Comparison of ENCODE assay signal across 8 cellular contexts in genomic region chr15:72554471-72555425, GRCh38.
DNase-seq lines count a peak whose midpoint lies in the region; TF ChIP-seq lines count a peak whose summit lies in the region.

No MANE protein-coding gene starts in this region.

- WGBS in GM23248 (ENCODE audit: low coverage in 1 of 2, low lambda C conversion rate in 2 of 2, missing lambda C conversion rate in 2 of 2), 2 experiments = 93 to 95% methylated on average over 8 of the region's 8 CpGs

- TF ChIP-seq CTCF in OCI-LY7 (conservative IDR thresholded peaks at IDR 0.05; ENCODE audit: low read length) = no peak
- TF ChIP-seq CTCF in WERI-Rb-1 (IDR thresholded peaks at IDR 0.05; ENCODE audit: low read depth, low read length) = no peak

- no peak overlapping the region for H3K9ac ChIP-seq in GM23248

- no TSS peak for BruUV-seq in OCI-LY7 (replicated peaks; lab: Mats Ljungman, UMichigan)

- H3K4me2 ChIP-seq in GM23248 (ENCODE audit: unreplicated experiment) (no peak overlapping the region), OCI-LY7 (ENCODE audit: low read length) (no peak overlapping the region)

- H4K20me1 ChIP-seq in GM23248 (ENCODE audit: insufficient read depth) (peaks cover 12% of the 10 kb centered on the region), OCI-LY7 (ENCODE audit: insufficient read depth, low read length) (0 out of 2 replicates have a peak, but pooled peaks cover 4% of the 10 kb centered on the region)

- in situ Hi-C loops in GM23248 (cut with MboI) = no loop called here

- H3K27me3 ChIP-seq in GM23248 (replicated peaks; ENCODE audit: insufficient read depth) (no peaks in the 10 kb centered on the region), WERI-Rb-1 (ENCODE audit: insufficient read depth, low read depth, severe bottlenecking) (no peaks in the 10 kb centered on the region)

- DNase-seq in GM23248 (peak; percentile 35), OCI-LY7 (ENCODE audit: low spot score) (no peak), NOMO-1 treated with DMSO at 0.1 percent for 48 hours (lab: John Stamatoyannopoulos, UW; ENCODE audit: unreplicated experiment) (no peak), NCI-H1417 treated with DMSO at 0.1 percent for 48 hours (lab: John Stamatoyannopoulos, UW) (no peak), WERI-Rb-1 (no peak)
- DNase-seq in activated CD4-positive, alpha-beta T cell treated with anti-CD3 and anti-CD28 coated beads for 4 hours = peak; percentile 20 to 32
- DNase-seq in central memory CD4-positive, alpha-beta T cell = peak; percentile 1
- peak; percentile 5 to 26 for DNase-seq in stimulated activated CD4-positive, alpha-beta T cell treated with anti-CD3 and anti-CD28 coated beads, Interleukin-12 subunit alpha, Interleukin-12 subunit beta, amount 100 ng/mL, for 24 hours (ENCODE audit: low read depth in 2 of 2)

- intact Hi-C loops in OCI-LY7 (cut with micrococcal nuclease; ENCODE audit: unreplicated experiment) = no loop called here

- H3K36me3 ChIP-seq in GM23248 (ENCODE audit: low read depth) (peaks cover 16% of the 10 kb centered on the region), OCI-LY7 (ENCODE audit: insufficient read depth, low read length) (peaks cover 46% of the 10 kb centered on the region), WERI-Rb-1 (peaks cover 44% of the 10 kb centered on the region)

- H3F3A ChIP-seq in GM23248 (ENCODE audit: insufficient read depth) = peaks cover 9% of the 10 kb centered on the region

- H3K4me1 ChIP-seq in GM23248 (ENCODE audit: insufficient read depth) = peaks cover 15% of the 10 kb centered on the region
- H3K4me1 ChIP-seq in OCI-LY7 (ENCODE audit: insufficient read depth, low read length, poor library complexity, severe bottlenecking) = no peaks in the 10 kb centered on the region

- H3K4me3 ChIP-seq in GM23248 = no peak overlapping the region
- H3K4me3 ChIP-seq in OCI-LY7 (ENCODE audit: low read depth, low read length, poor library complexity, severe bottlenecking) = no peak overlapping the region
- H3K4me3 ChIP-seq in WERI-Rb-1 (ENCODE audit: low read depth, low read length) = no peak overlapping the region

- POLR2A ChIA-PET in OCI-LY7 (lab: Charles Lee) = interaction anchor here (0.6 kb wide), 1 partner anchor 285 kb away, joined by 4 read pairs; no protein-coding TSS in a partner anchor

- H3K27ac ChIP-seq in GM23248 (0 out of 2 replicates have a peak overlapping the region, but pooled peaks have one; percentile 14), OCI-LY7 (ENCODE audit: low read depth, low read length, poor library complexity, severe bottlenecking) (no peak overlapping the region), WERI-Rb-1 (no peak overlapping the region)

- H3K9me2 ChIP-seq in GM23248 (ENCODE audit: insufficient read depth) (no peaks in the 10 kb centered on the region), OCI-LY7 (ENCODE audit: insufficient read depth, low read length) (no peaks in the 10 kb centered on the region)

- H2AFZ ChIP-seq in GM23248 (no peak overlapping the region), OCI-LY7 (ENCODE audit: low read length) (no peak overlapping the region)

- H3K9me3 ChIP-seq in GM23248 (ENCODE audit: low read depth) (no peaks in the 10 kb centered on the region), OCI-LY7 (ENCODE audit: low read length) (no peaks in the 10 kb centered on the region), WERI-Rb-1 (ENCODE audit: severe bottlenecking) (no peaks in the 10 kb centered on the region)

- CTCF ChIA-PET in OCI-LY7 (lab: Charles Lee; ENCODE audit: unreplicated experiment) = no interaction called here

- H3K79me2 ChIP-seq in GM23248 (ENCODE audit: insufficient read depth) = peaks cover 100% of the 10 kb centered on the region
- H3K79me2 ChIP-seq in OCI-LY7 (ENCODE audit: insufficient read depth, low read depth, low read length) = peaks cover 12% of the 10 kb centered on the region; the same call in 1 of the 2 replicates

Comparison
In these comparisons a context has a peak if more than half of its experiments do, and no peak if none do; other contexts are left out.
1. DNase-seq: peak in GM23248 (single experiment), activated CD4-positive, alpha-beta T cell treated with anti-CD3 and anti-CD28 coated beads for 4 hours (2 of 2), central memory CD4-positive, alpha-beta T cell (single experiment) and stimulated activated CD4-positive, alpha-beta T cell treated with anti-CD3 and anti-CD28 coated beads, Interleukin-12 subunit alpha, Interleukin-12 subunit beta, amount 100 ng/mL, for 24 hours (2 of 2); none in OCI-LY7 (single experiment), NOMO-1 treated with DMSO at 0.1 percent for 48 hours (single experiment), NCI-H1417 treated with DMSO at 0.1 percent for 48 hours (single experiment) and WERI-Rb-1 (single experiment).